9 cellular contexts compared by ENCODE assay signal in the genomic region with DNA sequence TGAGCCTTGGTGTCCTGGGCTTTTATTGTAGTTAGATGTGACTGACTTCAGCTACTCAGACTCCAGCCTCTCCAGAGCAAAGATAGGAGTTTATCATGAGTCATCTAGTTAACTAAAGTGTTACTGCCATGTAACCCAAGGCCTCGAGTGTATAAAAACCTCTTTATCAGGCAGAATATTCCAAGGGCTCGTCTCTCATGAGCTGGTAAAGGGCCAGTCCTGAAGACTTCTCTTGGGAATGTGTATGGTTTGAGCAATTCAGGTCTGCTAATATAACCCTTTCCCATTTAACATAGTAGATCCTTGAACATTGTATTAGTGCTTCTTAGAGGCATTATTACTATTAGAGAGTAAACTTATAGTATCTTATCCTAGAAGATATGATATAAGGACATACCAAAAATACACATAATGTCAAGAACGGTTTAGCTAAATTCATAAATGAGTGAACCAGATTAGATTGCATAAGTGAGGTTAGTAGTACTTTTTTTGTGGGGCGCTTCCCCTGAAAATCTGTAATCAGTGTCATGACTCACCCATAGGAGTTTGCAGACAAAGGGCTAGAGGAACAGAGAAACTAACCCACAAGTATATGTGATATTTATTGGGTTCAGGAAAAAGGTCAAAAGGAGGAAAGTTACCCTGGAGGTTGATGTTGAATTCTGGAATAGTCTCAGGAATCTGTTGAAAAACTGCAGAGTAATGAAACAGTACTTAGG. TPM values are rescaled to one million over a fixed set of nuclear protein-coding genes. Genes with fewer than 3 reads are reported as not detected.
A peak's percentile ranks its signal among the peaks of the same experiment; 100 is the strongest.
DNase-seq lines count a peak whose midpoint lies in the region; ATAC-seq and TF ChIP-seq lines count a peak whose summit lies in the region.
"Had no signal": no experiment of that assay in that cellular context is flagged by ENCODE, and none has a peak within 500 bp of the region (broad histone marks: within the 10 kb centered on the region; RNA-seq: fewer than 3 reads in every experiment).

No MANE protein-coding gene starts in this region.

- TF ChIP-seq RAD21 in IMR-90 (IDR thresholded peaks at IDR 0.05; ENCODE audit: low read length), result no peak

- DNase-seq in IMR-90, result peak; percentile 80
- DNase-seq in effector memory CD8-positive, alpha-beta T cell, result no peak
- DNase-seq in smooth muscle cell (lab: John Stamatoyannopoulos, UW; ENCODE audit: unreplicated experiment), result no peak
- DNase-seq in NCI-H446 treated with DMSO at 0.1 percent for 48 hours (lab: John Stamatoyannopoulos, UW), result no peak
- DNase-seq in stimulated activated CD4-positive, alpha-beta T cell treated with anti-CD3 and anti-CD28 coated beads, Interleukin-12 subunit alpha, Interleukin-12 subunit beta, amount 100 ng/mL, for 4 hours, result no peak
- no peak for DNase-seq in stimulated activated CD4-positive, alpha-beta T cell treated with anti-CD3 and anti-CD28 coated beads, Interleukin-4, amount 100 ng/mL, for 24 hours

- no CpG with 5 or more reads among the region's 4 CpGs for WGBS in IMR-90 (ENCODE audit: extremely low coverage in 2 of 2, insufficient read length in 1 of 2), 2 experiments
- WGBS in smooth muscle cell (ENCODE audit: low lambda C conversion rate), result 14% methylated on average over 4 of the region's 4 CpGs

- peaks cover 29 to 71% of the 10 kb centered on the region in 2 experiments for H3K79me1 ChIP-seq in IMR-90 (ENCODE audit: low read depth in 1 of 2, low read length in 2 of 2)

- H3K36me3 ChIP-seq in IMR-90 (ENCODE audit: control insufficient read depth, insufficient read depth, low read length), result no peaks in the 10 kb centered on the region
- no peaks in the 10 kb centered on the region for H3K36me3 ChIP-seq in smooth muscle cell (ENCODE audit: low read depth)

- peaks cover 81% of the 10 kb centered on the region for H3K79me2 ChIP-seq in smooth muscle cell (ENCODE audit: low read depth)

- peak overlapping the region; percentile 86 for H3K4me2 ChIP-seq in IMR-90 (ENCODE audit: low read depth, low read length)
- H3K4me2 ChIP-seq in smooth muscle cell, result peak overlapping the region; percentile 73
- H3K4me2 ChIP-seq: KMS-11 had no signal

- ATAC-seq in GM19455 (IDR thresholded peaks at IDR 0.05; ENCODE audit: unreplicated experiment) (peak; percentile 32), IMR-90 (ENCODE audit: low read depth) (peak; percentile 73), GM18520 (IDR thresholded peaks at IDR 0.05; ENCODE audit: unreplicated experiment) (no peak)
- peak; percentile 69 for ATAC-seq in effector memory CD8-positive, alpha-beta T cell (replicated peaks)

- no peak overlapping the region for H3K4me3 Mint-ChIP-seq in effector memory CD8-positive, alpha-beta T cell

- H2AFZ ChIP-seq in IMR-90 (replicated peaks; ENCODE audit: low read length, poor library complexity) (no peak overlapping the region), smooth muscle cell (ENCODE audit: low read depth) (no peak overlapping the region)

- H2BK20ac ChIP-seq in IMR-90 (ENCODE audit: low read depth, low read length), result peak overlapping the region; percentile 71; the same call in 1 of the 2 replicates

- H3K18ac ChIP-seq in IMR-90 (ENCODE audit: low read depth, low read length), result peak overlapping the region; percentile 82; the same call in 1 of the 2 replicates

- dilution Hi-C loops in IMR-90 (cut with HindIII; ENCODE audit: low sequenced_read_pairs, unreplicated experiment), result no loop called here

- in situ Hi-C loops in IMR-90 (cut with MboI; ENCODE audit: low sequenced_read_pairs), result no loop called here

- H3K27me3 Mint-ChIP-seq in effector memory CD8-positive, alpha-beta T cell, result peaks cover 0 to 21% of the 10 kb centered on the region in 2 donors

- peak overlapping the region; percentile 40; the same call in 1 of the 2 replicates for H4K5ac ChIP-seq in IMR-90 (ENCODE audit: low read depth, low read length)

- H3K9me3 ChIP-seq in IMR-90 (ENCODE audit: control insufficient read depth, insufficient read depth, low read length) (no peaks in the 10 kb centered on the region), smooth muscle cell (replicated peaks; ENCODE audit: low read depth) (no peaks in the 10 kb centered on the region)

- H4K91ac ChIP-seq in IMR-90 (ENCODE audit: insufficient read depth, low read depth, low read length), result peak overlapping the region; percentile 35; the same call in 1 of the 2 replicates

- no peak overlapping the region for H2AK9ac ChIP-seq in IMR-90 (replicated peaks; ENCODE audit: low read depth, low read length, poor library complexity)

- intact Hi-C loops in IMR-90 (cut with micrococcal nuclease), result loop anchor here (5.0 kb wide), 1 partner anchor 126 kb away; a partner anchor contains a TSS

- BruUV-seq in IMR-90 (replicated peaks; lab: Mats Ljungman, UMichigan), result no TSS peak

- H3K4me3 ChIP-seq in IMR-90 (ENCODE audit: insufficient read depth, low read depth, low read length) (no peak overlapping the region), smooth muscle cell (no peak overlapping the region)

- no peak for TF ChIP-seq POLR2A in IMR-90 (IDR thresholded peaks at IDR 0.05; ENCODE audit: low read depth, low read length)

- no peaks in the 10 kb centered on the region for H3K9me3 Mint-ChIP-seq in effector memory CD8-positive, alpha-beta T cell

- peak overlapping the region; percentile 16; the same call in 1 of the 2 replicates for H2AK5ac ChIP-seq in IMR-90 (ENCODE audit: low read depth, low read length)

- peak overlapping the region; percentile 42; the same call in 1 of the 2 replicates for H3K23ac ChIP-seq in IMR-90 (ENCODE audit: low read depth, low read length)

- H4K20me1 ChIP-seq in IMR-90 (ENCODE audit: insufficient read depth, low read length), result peaks cover 32% of the 10 kb centered on the region; the same call in 1 of the 2 replicates
- peaks cover 40% of the 10 kb centered on the region for H4K20me1 ChIP-seq in smooth muscle cell (ENCODE audit: low read depth)

- TF ChIP-seq CTCF in IMR-90 (conservative IDR thresholded peaks at IDR 0.05; ENCODE audit: low read depth, low read length) (no peak), smooth muscle cell (IDR thresholded peaks at IDR 0.05; ENCODE audit: borderline replicate concordance, insufficient read depth, poor library complexity, severe bottlenecking) (no peak)

- no peak overlapping the region for H3K27ac Mint-ChIP-seq in effector memory CD8-positive, alpha-beta T cell

- H4K8ac ChIP-seq in IMR-90 (ENCODE audit: low read depth in 2 of 2, low read length in 2 of 2), result peak overlapping the region; percentile 7 to 14; a peak in 2 of 4 replicates

- peak overlapping the region; percentile 23 for H3K14ac ChIP-seq in IMR-90 (replicated peaks; ENCODE audit: low read depth, low read length)

- H3K4me1 ChIP-seq in IMR-90 (ENCODE audit: control insufficient read depth, insufficient read depth, low read length) (peaks cover 20% of the 10 kb centered on the region), smooth muscle cell (ENCODE audit: low read depth) (peaks cover 17% of the 10 kb centered on the region)

- H3K36me3 Mint-ChIP-seq in effector memory CD8-positive, alpha-beta T cell (ENCODE audit: insufficient read depth), result no peaks in the 10 kb centered on the region

- peaks cover 25% of the 10 kb centered on the region for H3F3A ChIP-seq in smooth muscle cell (ENCODE audit: low read depth)

- H3K4ac ChIP-seq in IMR-90 (ENCODE audit: low read depth, low read length), result peak overlapping the region; percentile 54

- peak overlapping the region; percentile 57; the same call in 2 of the 3 replicates for H2BK15ac ChIP-seq in IMR-90 (ENCODE audit: low read depth, low read length)

- H2BK120ac ChIP-seq in IMR-90 (ENCODE audit: low read depth, low read length), result peak overlapping the region; percentile 59; the same call in 1 of the 2 replicates

- CTCF ChIA-PET in IMR-90 (lab: Yijun Ruan, JAX), result no interaction called here

- H3K56ac ChIP-seq in IMR-90 (ENCODE audit: extremely low read depth, insufficient read depth, low read length), result no peak overlapping the region

- peaks cover 5 to 8% of the 10 kb centered on the region in 2 donors for H3K4me1 Mint-ChIP-seq in effector memory CD8-positive, alpha-beta T cell (ENCODE audit: low read depth in 2 of 2)

- H2BK5ac ChIP-seq in IMR-90 (ENCODE audit: low read depth, low read length, poor library complexity, severe bottlenecking), result peak overlapping the region; percentile 74

- H3K9me1 ChIP-seq in IMR-90 (ENCODE audit: insufficient read depth, low read length), result peaks cover 30% of the 10 kb centered on the region

- H3K27me3 ChIP-seq in IMR-90 (ENCODE audit: control insufficient read depth, insufficient read depth, low read length), result no peaks in the 10 kb centered on the region
- no peaks in the 10 kb centered on the region for H3K27me3 ChIP-seq in smooth muscle cell (ENCODE audit: low read depth)

- no peak overlapping the region; the same call in 1 of the 2 replicates for H3K9ac ChIP-seq in IMR-90 (ENCODE audit: low read depth, low read length)
- peak overlapping the region; percentile 69 for H3K9ac ChIP-seq in smooth muscle cell (ENCODE audit: low read depth)
- H3K9ac ChIP-seq: KMS-11 had no signal

- H3K27ac ChIP-seq in IMR-90 (ENCODE audit: insufficient read depth, low read length) (peak overlapping the region; percentile 41), smooth muscle cell (ENCODE audit: low read depth) (peak overlapping the region; percentile 93)
- H3K27ac ChIP-seq: KMS-11 had no signal

- POLR2A ChIA-PET in IMR-90 (lab: Charles Lee; ENCODE audit: unreplicated experiment), result no interaction called here

TF ChIP-seq in IMR-90, 13 proteins besides CTCF, POLR2A, EP300 and RAD21:
- TF ChIP-seq BHLHE40 (IDR thresholded peaks at IDR 0.05; ENCODE audit: low read depth, low read length) (no peak), FOS (IDR thresholded peaks at IDR 0.05; ENCODE audit: low read depth, low read length) (peak; percentile 52), CEBPB (IDR thresholded peaks at IDR 0.05; ENCODE audit: low read depth, low read length) (peak; percentile 84), MAZ (IDR thresholded peaks at IDR 0.05; ENCODE audit: borderline replicate concordance, low read depth, low read length) (no peak), MAFK (IDR thresholded peaks at IDR 0.05; ENCODE audit: low read depth, low read length) (no peak)

RNA-seq across cellular contexts. Expression of a gene that starts 16.0 kb away (rescaled TPM):
- total RNA-seq in IMR-90 (2012; rRNA removed) (132 and 154 TPM in 2 replicates), smooth muscle cell (76.2 and 93.1 TPM in 2 replicates)
- polyA plus RNA-seq in IMR-90 (2012; rRNA removed) (43.9 and 48.0 TPM in 2 replicates), smooth muscle cell (35.0 and 38.6 TPM in 2 replicates)
- polyA plus RNA-seq in IMR-90 (2012; cell fraction: cytosol; rRNA removed), result 19.3 and 19.7 TPM in 2 replicates
- polyA plus RNA-seq in IMR-90 (2012; cell fraction: nucleus; rRNA removed; ENCODE audit: low replicate concordance), result 23.4 and 39.5 TPM in 2 replicates
